26 cellular contexts compared by ENCODE assay signal in genomic region chr9:99516657-99517049, GRCh38.
DNase-seq lines count a peak whose midpoint lies in the region; ATAC-seq, FAIRE-seq and TF ChIP-seq lines count a peak whose summit lies in the region.
"Had no signal": no experiment of that assay in that cellular context is flagged by ENCODE, and none has a peak within 500 bp of the region (broad histone marks: within the 10 kb centered on the region; RNA-seq: fewer than 3 reads in every experiment).

No MANE protein-coding gene starts in this region.

- peaks cover 4% of the 10 kb centered on the region for H3K4me1 Mint-ChIP-seq in activated T-cell treated with anti-CD3 and anti-CD28 coated beads, Interleukin-2, amount 50 U/mL, for 24 hours (ENCODE audit: low read depth)
- peaks cover 55% of the 10 kb centered on the region for H3K4me1 Mint-ChIP-seq in dendritic cell treated with granulocyte-macrophage colony-stimulating factor and Interleukin-4, amounts not matched to agents 40 ng/mL and 50 ng/mL, for 4 days (ENCODE audit: low read depth)
- peaks cover 55% of the 10 kb centered on the region for H3K4me1 Mint-ChIP-seq in stimulated activated memory B cell treated with anti-CD40 and anti-IgM and Interleukin-4, amounts not matched to agents 10 μg/mL and 1 μg/mL and 100 μg/mL, for 72 hours
- H3K4me1 Mint-ChIP-seq: nephron progenitor cell had no signal

- no peaks in the 10 kb centered on the region for H3K36me3 ChIP-seq in tibial artery
- H3K36me3 ChIP-seq: breast epithelium, SJCRH30, spleen had no signal

- H3K4me1 ChIP-seq in tibial artery = no peaks in the 10 kb centered on the region
- H3K4me1 ChIP-seq: breast epithelium, SJCRH30 had no signal

- peaks cover 7% of the 10 kb centered on the region for H3K27me3 Mint-ChIP-seq in activated T-cell treated with anti-CD3 and anti-CD28 coated beads, Interleukin-2, amount 50 U/mL, for 24 hours
- H3K27me3 Mint-ChIP-seq in dendritic cell treated with granulocyte-macrophage colony-stimulating factor and Interleukin-4, amounts not matched to agents 40 ng/mL and 50 ng/mL, for 4 days = peaks cover 2% of the 10 kb centered on the region
- H3K27me3 Mint-ChIP-seq in stimulated activated memory B cell treated with anti-CD40 and anti-IgM and Interleukin-4, amounts not matched to agents 10 μg/mL and 1 μg/mL and 100 μg/mL, for 72 hours = no peaks in the 10 kb centered on the region
- H3K27me3 Mint-ChIP-seq: type B pancreatic cell had no signal

- intact Hi-C loops in dendritic cell treated with granulocyte-macrophage colony-stimulating factor and Interleukin-4, amounts not matched to agents 40 ng/mL and 50 ng/mL, for 4 days (cut with micrococcal nuclease) = loop anchor here (10.0 kb wide), 1 partner anchor 82 kb away; no protein-coding TSS in a partner anchor
- intact Hi-C loops in posterior vena cava (cut with DNase I) = no loop called here
- intact Hi-C loops in tibial artery (cut with DNase I; ENCODE audit: low total_unique reads) = no loop called here

- peak; percentile 4 for DNase-seq in activated T-cell treated with anti-CD3 and anti-CD28 coated beads for 48 hours (ENCODE audit: low read depth)
- DNase-seq in activated T-cell treated with anti-CD3 and anti-CD28 coated beads, Interleukin-2, amount 50 U/mL, for 24 hours = no peak
- peak; percentile 25 for DNase-seq in M059J (ENCODE audit: low read depth)
- no peak for DNase-seq in urothelium cell line (ENCODE audit: low spot score)
- DNase-seq in posterior vena cava (ENCODE audit: low spot score) = no peak
- no peak for DNase-seq in tibial artery
- DNase-seq: ACHN; activated CD4-positive, CD25-positive, alpha-beta regulatory T cell; activated CD8-positive, alpha-beta memory T cell treated with anti-CD3 and anti-CD28 coated beads, Interleukin-2, amount 50 U/mL, for 48 hours; cortex of kidney; DND-41; KBM-7; kidney; NCI-H1105 treated with DMSO at 0.1 percent for 48 hours; NCI-H2107; nephron progenitor cell; PC-3; SJCRH30; spleen; stimulated activated naive CD4-positive, alpha-beta T cell treated with Interleukin-2 at 50 U/mL for 16 hours had no signal

- H3K4me3 Mint-ChIP-seq in activated T-cell treated with anti-CD3 and anti-CD28 coated beads, Interleukin-2, amount 50 U/mL, for 24 hours = no peak overlapping the region
- no peak overlapping the region for H3K4me3 Mint-ChIP-seq in dendritic cell treated with granulocyte-macrophage colony-stimulating factor and Interleukin-4, amounts not matched to agents 40 ng/mL and 50 ng/mL, for 4 days
- H3K4me3 Mint-ChIP-seq in stimulated activated memory B cell treated with anti-CD40 and anti-IgM and Interleukin-4, amounts not matched to agents 10 μg/mL and 1 μg/mL and 100 μg/mL, for 72 hours = peak overlapping the region; percentile 10
- H3K4me3 Mint-ChIP-seq: nephron progenitor cell, type B pancreatic cell had no signal

- no peak for FAIRE-seq in urothelium cell line (lab: Jason Lieb, UNC)
- FAIRE-seq: endothelial cell of umbilical vein, kidney had no signal

- H3K9me3 Mint-ChIP-seq in activated T-cell treated with anti-CD3 and anti-CD28 coated beads, Interleukin-2, amount 50 U/mL, for 24 hours = no peaks in the 10 kb centered on the region
- H3K9me3 Mint-ChIP-seq in dendritic cell treated with granulocyte-macrophage colony-stimulating factor and Interleukin-4, amounts not matched to agents 40 ng/mL and 50 ng/mL, for 4 days = no peaks in the 10 kb centered on the region
- H3K9me3 Mint-ChIP-seq in stimulated activated memory B cell treated with anti-CD40 and anti-IgM and Interleukin-4, amounts not matched to agents 10 μg/mL and 1 μg/mL and 100 μg/mL, for 72 hours = peaks cover 4% of the 10 kb centered on the region
- H3K9me3 Mint-ChIP-seq: nephron progenitor cell, type B pancreatic cell had no signal

- no peaks in the 10 kb centered on the region for H3K27me3 ChIP-seq in tibial artery
- H3K27me3 ChIP-seq: breast epithelium, SJCRH30, spleen had no signal

- TF ChIP-seq CTCF in tibial artery (IDR thresholded peaks at IDR 0.05) = no peak

- no peak overlapping the region for H3K27ac Mint-ChIP-seq in activated T-cell treated with anti-CD3 and anti-CD28 coated beads, Interleukin-2, amount 50 U/mL, for 24 hours
- H3K27ac Mint-ChIP-seq in dendritic cell treated with granulocyte-macrophage colony-stimulating factor and Interleukin-4, amounts not matched to agents 40 ng/mL and 50 ng/mL, for 4 days = peak overlapping the region; percentile 67
- H3K27ac Mint-ChIP-seq in stimulated activated memory B cell treated with anti-CD40 and anti-IgM and Interleukin-4, amounts not matched to agents 10 μg/mL and 1 μg/mL and 100 μg/mL, for 72 hours = peak overlapping the region; percentile 97
- H3K27ac Mint-ChIP-seq: nephron progenitor cell, type B pancreatic cell had no signal

- H3K9me3 ChIP-seq in tibial artery = no peaks in the 10 kb centered on the region
- H3K9me3 ChIP-seq: breast epithelium, SJCRH30, spleen had no signal

- peak; percentile 62 for ATAC-seq in stimulated activated memory B cell treated with anti-CD40 and anti-IgM and Interleukin-4, amounts not matched to agents 10 μg/mL and 1 μg/mL and 100 μg/mL, for 72 hours
- ATAC-seq: HCT116, PC-3 had no signal

- H3K36me3 Mint-ChIP-seq in activated T-cell treated with anti-CD3 and anti-CD28 coated beads, Interleukin-2, amount 50 U/mL, for 24 hours (ENCODE audit: low read depth) = no peaks in the 10 kb centered on the region
- H3K36me3 Mint-ChIP-seq in dendritic cell treated with granulocyte-macrophage colony-stimulating factor and Interleukin-4, amounts not matched to agents 40 ng/mL and 50 ng/mL, for 4 days (ENCODE audit: low read depth) = no peaks in the 10 kb centered on the region
- H3K36me3 Mint-ChIP-seq in stimulated activated memory B cell treated with anti-CD40 and anti-IgM and Interleukin-4, amounts not matched to agents 10 μg/mL and 1 μg/mL and 100 μg/mL, for 72 hours = peaks cover 7% of the 10 kb centered on the region
- H3K36me3 Mint-ChIP-seq: type B pancreatic cell had no signal

- no peak overlapping the region for H3K4me3 ChIP-seq in tibial artery
- H3K4me3 ChIP-seq: breast epithelium, SJCRH30, spleen had no signal

- no peak overlapping the region for H3K27ac ChIP-seq in tibial artery
- H3K27ac ChIP-seq: breast epithelium, SJCRH30 had no signal

Comparison
In these comparisons a context has a peak if more than half of its experiments do, and no peak if none do; other contexts are left out.
1. DNase-seq: peak in activated T-cell treated with anti-CD3 and anti-CD28 coated beads for 48 hours (single experiment) and M059J (single experiment); none in activated T-cell treated with anti-CD3 and anti-CD28 coated beads, Interleukin-2, amount 50 U/mL, for 24 hours (single experiment), urothelium cell line (single experiment), posterior vena cava (single experiment) and tibial artery (0 of 2).